In the genomic region with DNA sequence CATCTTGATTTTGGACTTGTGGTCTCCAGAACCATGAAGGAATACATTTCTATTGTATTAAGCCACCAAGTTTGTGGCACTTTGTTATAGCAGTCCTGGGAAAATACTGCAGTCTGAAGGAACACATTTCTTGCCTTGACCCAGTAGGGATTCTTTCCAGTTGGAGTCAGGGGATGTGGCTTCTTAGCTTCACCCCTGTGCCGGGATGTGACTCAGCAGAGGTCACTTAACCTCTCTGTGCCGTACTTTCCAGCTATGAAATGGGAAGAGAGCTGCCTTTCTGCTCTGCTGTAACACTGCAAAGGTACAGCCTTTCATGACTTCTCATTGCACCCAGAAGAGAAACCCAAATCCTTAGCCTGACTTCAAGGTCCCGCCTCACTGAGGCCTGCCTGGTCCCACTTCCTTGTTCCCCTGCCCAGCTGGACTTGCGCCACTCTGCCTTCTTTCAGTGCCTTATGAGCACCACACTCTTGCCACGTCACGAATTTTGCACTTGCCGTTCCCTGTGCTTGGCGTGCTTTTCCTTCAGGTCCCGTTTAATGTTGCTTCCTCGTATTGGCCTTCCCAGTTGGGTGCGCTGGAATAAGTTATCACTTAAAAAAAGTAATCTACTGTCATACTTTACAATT, we compare ENCODE assay signal across 12 cellular contexts. TPM values are rescaled to one million over a fixed set of nuclear protein-coding genes. Genes with fewer than 3 reads are reported as not detected.
A peak's percentile ranks its signal among the peaks of the same experiment; 100 is the strongest.
DNase-seq lines count a peak whose midpoint lies in the region; ATAC-seq and TF ChIP-seq lines count a peak whose summit lies in the region.
"Had no signal": no experiment of that assay in that cellular context is flagged by ENCODE, and none has a peak within 500 bp of the region (broad histone marks: within the 10 kb centered on the region; RNA-seq: fewer than 3 reads in every experiment).

No MANE protein-coding gene starts in this region.

- WGBS in upper lobe of left lung, 2 donors, result 75 to 83% methylated on average over 11 of the region's 11 CpGs

- TF ChIP-seq CTCF in upper lobe of left lung (IDR thresholded peaks at IDR 0.05), result no peak

- peak in 1 of 4 donors; percentile 25 for TF ChIP-seq POLR2A in upper lobe of left lung (IDR thresholded peaks at IDR 0.05)

- no peaks in the 10 kb centered on the region for H3K27me3 Mint-ChIP-seq in T-helper 2 cell treated with Interferon-gamma antibody and Interleukin-4, amounts not matched to agents 5 μg/mL and 100 μg/mL, for 36 hours (ENCODE audit: low read depth)
- no peaks in the 10 kb centered on the region for H3K27me3 Mint-ChIP-seq in activated T-helper 17 cell treated with anti-CD3 and anti-CD28 coated beads, Interleukin-2, amount 50 U/mL, for 72 hours

- ATAC-seq in activated T-helper 17 cell treated with anti-CD3 and anti-CD28 coated beads, Interleukin-2, amount 50 U/mL, for 72 hours (replicated peaks), result no peak
- ATAC-seq in upper lobe of left lung (ENCODE audit: low FRiP score in 2 of 2), result peak; percentile 60 to 81
- ATAC-seq: A549 had no signal

- no peaks in the 10 kb centered on the region for H3K27me3 ChIP-seq in upper lobe of left lung

- no peak for TF ChIP-seq EP300 in upper lobe of left lung (IDR thresholded peaks at IDR 0.05)

- H3K27ac ChIP-seq in upper lobe of left lung, result peak overlapping the region in 3 of 4 donors; percentile 11 to 58 (median 55)
- H3K27ac ChIP-seq: A549 had no signal

- H3K36me3 Mint-ChIP-seq in T-helper 2 cell treated with Interferon-gamma antibody and Interleukin-4, amounts not matched to agents 5 μg/mL and 100 μg/mL, for 36 hours (ENCODE audit: low read depth), result peaks cover 62% of the 10 kb centered on the region
- H3K36me3 Mint-ChIP-seq in activated T-helper 17 cell treated with anti-CD3 and anti-CD28 coated beads, Interleukin-2, amount 50 U/mL, for 72 hours (ENCODE audit: low read depth), result peaks cover 28% of the 10 kb centered on the region

- H3K4me3 ChIP-seq in upper lobe of left lung, result no peak overlapping the region
- H3K4me3 ChIP-seq: A549, coronary artery had no signal

- no peaks in the 10 kb centered on the region for H3K9me3 Mint-ChIP-seq in T-helper 2 cell treated with Interferon-gamma antibody and Interleukin-4, amounts not matched to agents 5 μg/mL and 100 μg/mL, for 36 hours
- no peaks in the 10 kb centered on the region for H3K9me3 Mint-ChIP-seq in activated T-helper 17 cell treated with anti-CD3 and anti-CD28 coated beads, Interleukin-2, amount 50 U/mL, for 72 hours

- H3K27ac Mint-ChIP-seq in T-helper 2 cell treated with Interferon-gamma antibody and Interleukin-4, amounts not matched to agents 5 μg/mL and 100 μg/mL, for 36 hours, result peak overlapping the region; percentile 46
- peak overlapping the region; percentile 3 for H3K27ac Mint-ChIP-seq in activated T-helper 17 cell treated with anti-CD3 and anti-CD28 coated beads, Interleukin-2, amount 50 U/mL, for 72 hours

- H3K4me1 ChIP-seq in upper lobe of left lung, result peaks cover 22 to 47% (median 27%) of the 10 kb centered on the region in 4 donors

- peak overlapping the region; percentile 20 for H3K4me3 Mint-ChIP-seq in T-helper 2 cell treated with Interferon-gamma antibody and Interleukin-4, amounts not matched to agents 5 μg/mL and 100 μg/mL, for 36 hours
- peak overlapping the region; percentile 40 for H3K4me3 Mint-ChIP-seq in activated T-helper 17 cell treated with anti-CD3 and anti-CD28 coated beads, Interleukin-2, amount 50 U/mL, for 72 hours

- peaks cover 0 to 3% (median 0%) of the 10 kb centered on the region in 4 donors for H3K36me3 ChIP-seq in upper lobe of left lung

- no peak for DNase-seq in T-helper 2 cell treated with Interferon-gamma antibody and Interleukin-4, amounts not matched to agents 5 μg/mL and 100 μg/mL, for 36 hours (ENCODE audit: low spot score)
- DNase-seq in T-helper 2 cell, result no peak
- DNase-seq in hepatic stellate cell (ENCODE audit: low spot score), result peak; percentile 37
- DNase-seq in upper lobe of left lung, result peak in 1 of 2 donors; percentile 84
- no peak for DNase-seq in NCI-H2196 (lab: John Stamatoyannopoulos, UW; ENCODE audit: unreplicated experiment)
- DNase-seq in DMS114 treated with DMSO at 0.1 percent for 48 hours (lab: John Stamatoyannopoulos, UW; ENCODE audit: unreplicated experiment), result no peak
- DNase-seq in effector CD8-positive, alpha-beta T cell (lab: John Stamatoyannopoulos, UW), result no peak
- DNase-seq: NCI-H2107; stimulated activated CD4-positive, alpha-beta T cell treated with anti-CD3 and anti-CD28 coated beads, Interleukin-4, amount 100 ng/mL, for 24 hours had no signal

- H3K4me1 Mint-ChIP-seq in T-helper 2 cell treated with Interferon-gamma antibody and Interleukin-4, amounts not matched to agents 5 μg/mL and 100 μg/mL, for 36 hours (ENCODE audit: low read depth), result peaks cover 88% of the 10 kb centered on the region
- H3K4me1 Mint-ChIP-seq in activated T-helper 17 cell treated with anti-CD3 and anti-CD28 coated beads, Interleukin-2, amount 50 U/mL, for 72 hours, result peaks cover 68% of the 10 kb centered on the region

- H3K9me3 ChIP-seq in upper lobe of left lung, result no peaks in the 10 kb centered on the region

RNA-seq across cellular contexts. Expression of gene CHST11, which starts 24.2 kb away (rescaled TPM):
- total RNA-seq in activated T-helper 17 cell treated with anti-CD3 and anti-CD28 coated beads, Interleukin-2, amount 50 U/mL, for 72 hours, result 10 to 100 TPM; 36.2 to 61.7 TPM
- 100 to 1,000 TPM in 1 of 6 donors, 10 to 100 TPM in 5; 40.4 to 234 (median 58.4) TPM for total RNA-seq in upper lobe of left lung
